In genomic region chr10:128032466-128032865, GRCh38 we compare ENCODE assay signal across 27 cellular contexts.
"Had no signal": no experiment of that assay in that cellular context is flagged by ENCODE, and none has a peak within 500 bp of the region (broad histone marks: within the 10 kb centered on the region; RNA-seq: fewer than 3 reads in every experiment).

No MANE protein-coding gene starts in this region.

- H3K27ac Mint-ChIP-seq: immature natural killer cell; naive thymus-derived CD8-positive, alpha-beta T cell; nephron; progenitor cell of endocrine pancreas; stimulated activated naive B cell treated with anti-CD40 and anti-IgM and Interleukin-4, amounts not matched to agents 10 μg/mL and 1 μg/mL and 100 μg/mL, for 72 hours had no signal

- DNase-seq: hypothalamus; immature natural killer cell; kidney; left lung; lower lobe of right lung; mammary epithelial cell; mesenchymal stem cell; naive thymus-derived CD8-positive, alpha-beta T cell; nucleus accumbens; right lobe of liver; stimulated activated CD4-positive, alpha-beta T cell treated with anti-CD3 and anti-CD28 coated beads, Interleukin-12 subunit alpha, Interleukin-12 subunit beta, amount 100 ng/mL, for 4 hours; stimulated activated CD4-positive, alpha-beta T cell treated with anti-CD3 and anti-CD28 coated beads, Interleukin-15, amount 100 ng/mL, for 24 hours; stimulated activated CD4-positive, alpha-beta T cell treated with anti-CD3 and anti-CD28 coated beads, Interleukin-2, amount 100 ng/mL, for 24 hours; stimulated activated CD4-positive, alpha-beta T cell treated with anti-CD3 and anti-CD28 coated beads, Interleukin-4, amount 100 ng/mL, for 1 hour; stimulated activated naive B cell treated with anti-CD40 and anti-IgM and Interleukin-4, amounts not matched to agents 10 μg/mL and 1 μg/mL and 100 μg/mL, for 72 hours; stimulated activated naive CD8-positive, alpha-beta T cell treated with anti-CD3 and anti-CD28 coated beads, Interleukin-15, Interleukin-2, amounts not matched to agents 100 U/mL and 50 U/mL, for 24 hours; substantia nigra; transverse colon; upper lobe of left lung had no signal

- H3K4me3 Mint-ChIP-seq: immature natural killer cell; naive thymus-derived CD8-positive, alpha-beta T cell; nephron; neural crest cell; stimulated activated naive B cell treated with anti-CD40 and anti-IgM and Interleukin-4, amounts not matched to agents 10 μg/mL and 1 μg/mL and 100 μg/mL, for 72 hours had no signal

- H3K4me1 ChIP-seq: lower lobe of right lung, right lobe of liver, upper lobe of left lung, vagina had no signal

- H3K9me3 ChIP-seq: left lung, lower lobe of right lung, right atrium auricular region, right lobe of liver, transverse colon, upper lobe of left lung, vagina had no signal

- H3K36me3 ChIP-seq: right atrium auricular region, right lobe of liver, transverse colon, vagina had no signal

- H3K9me3 Mint-ChIP-seq: immature natural killer cell; naive thymus-derived CD8-positive, alpha-beta T cell; nephron; neural crest cell; stimulated activated naive B cell treated with anti-CD40 and anti-IgM and Interleukin-4, amounts not matched to agents 10 μg/mL and 1 μg/mL and 100 μg/mL, for 72 hours had no signal

- H3K27ac ChIP-seq: left lung, lower lobe of right lung, parathyroid adenoma, right atrium auricular region, right lobe of liver, transverse colon, upper lobe of left lung, vagina had no signal

- H3K4me3 ChIP-seq: left lung, lower lobe of right lung, right atrium auricular region, right lobe of liver, smooth muscle cell, transverse colon, upper lobe of left lung, vagina had no signal

- H3K27me3 Mint-ChIP-seq: naive thymus-derived CD8-positive, alpha-beta T cell had no signal

- ATAC-seq: left colon; left lung; lower lobe of right lung; naive thymus-derived CD8-positive, alpha-beta T cell; right lobe of liver; stimulated activated naive B cell treated with anti-CD40 and anti-IgM and Interleukin-4, amounts not matched to agents 10 μg/mL and 1 μg/mL and 100 μg/mL, for 72 hours; stimulated activated naive CD8-positive, alpha-beta T cell treated with anti-CD3 and anti-CD28 coated beads, Interleukin-15, Interleukin-2, amounts not matched to agents 100 U/mL and 50 U/mL, for 24 hours had no signal

- H3K27me3 ChIP-seq: left lung, right atrium auricular region, right lobe of liver, transverse colon, upper lobe of left lung, vagina had no signal

- H3K36me3 Mint-ChIP-seq: immature natural killer cell; naive thymus-derived CD8-positive, alpha-beta T cell had no signal
